Comparison of ENCODE assay signal across 8 cellular contexts in the genomic region with DNA sequence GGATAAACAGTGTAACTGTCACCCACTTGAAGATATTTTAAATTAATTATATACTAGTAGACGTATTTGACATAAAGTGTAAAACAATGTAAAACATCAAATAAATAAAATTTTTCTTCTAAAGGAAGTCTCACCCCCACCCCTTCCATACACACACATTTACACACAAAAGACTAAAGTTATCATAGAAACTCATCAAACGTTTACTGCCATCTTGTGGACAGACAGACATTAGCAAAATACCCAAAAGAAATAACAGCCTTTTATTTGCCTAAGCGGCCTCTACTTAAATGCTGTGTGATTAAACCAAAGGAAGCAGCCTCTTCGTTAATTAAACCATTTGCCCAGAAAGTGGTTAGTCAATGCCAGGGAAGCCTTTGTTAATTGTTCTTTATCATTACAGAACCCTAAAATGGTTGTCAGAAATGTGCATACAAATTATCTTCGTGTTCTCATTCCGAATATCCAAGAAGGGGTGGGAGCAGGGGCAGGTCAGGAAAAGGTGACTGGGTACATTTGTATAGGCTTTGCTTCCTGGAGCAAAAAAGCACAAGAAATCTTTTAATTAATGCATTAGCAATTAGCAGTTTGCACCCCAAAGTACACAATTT.
DNase-seq lines count a peak whose midpoint lies in the region; ATAC-seq and TF ChIP-seq lines count a peak whose summit lies in the region.

No MANE protein-coding gene starts in this region.

- H3K27ac Mint-ChIP-seq in effector memory CD8-positive, alpha-beta T cell: no peak overlapping the region

- POLR2A ChIA-PET in HEK293T (lab: Yijun Ruan, JAX): no interaction called here

- no peaks in the 10 kb centered on the region for H3K4me1 Mint-ChIP-seq in effector memory CD8-positive, alpha-beta T cell (ENCODE audit: low read depth in 2 of 2)

- no peak overlapping the region for H3K4me3 Mint-ChIP-seq in effector memory CD8-positive, alpha-beta T cell

- H3K36me3 Mint-ChIP-seq in effector memory CD8-positive, alpha-beta T cell (ENCODE audit: insufficient read depth): no peaks in the 10 kb centered on the region

- H3K9me3 Mint-ChIP-seq in effector memory CD8-positive, alpha-beta T cell: no peaks in the 10 kb centered on the region

- DNase-seq in DMS 273 treated with DMSO at 0.1 percent for 48 hours (lab: John Stamatoyannopoulos, UW) (peak; percentile 36), HEK293T (ENCODE audit: extremely low spot score) (peak; percentile 49), NCI-H774 (lab: John Stamatoyannopoulos, UW) (peak; percentile 70), lung microvascular endothelial cell (ENCODE audit: low read depth in 2 of 2) (peak; percentile 77 to 81), cerebellar nuclear complex (lab: John Stamatoyannopoulos, UW) (no peak)
- DNase-seq in central memory CD4-positive, alpha-beta T cell: peak; percentile 27
- no peak for DNase-seq in effector memory CD8-positive, alpha-beta T cell
- DNase-seq in activated T-cell treated with anti-CD3 and anti-CD28 coated beads, Interleukin-2, amount 50 U/mL, for 48 hours: no peak

- ATAC-seq in effector memory CD8-positive, alpha-beta T cell (replicated peaks): no peak

- CTCF ChIA-PET in HEK293T (lab: Yijun Ruan, JAX): interaction anchor here (1.3 to 2.0 kb wide), 2 partner anchors 659 to 660 kb away, joined by 5 to 18 read pairs; partner anchors contain the start of gene SAMD5

- no peaks in the 10 kb centered on the region for H3K27me3 Mint-ChIP-seq in effector memory CD8-positive, alpha-beta T cell

TF ChIP-seq in HEK293T, 16 proteins besides CTCF, POLR2A, EP300 and RAD21:
- no peak for TF ChIP-seq FOXM1 (IDR thresholded peaks at IDR 0.05; ENCODE audit: borderline replicate concordance)

Comparison
In these comparisons a context has a peak if more than half of its experiments do, and no peak if none do; other contexts are left out.
1. DNase-seq: peak in DMS 273 treated with DMSO at 0.1 percent for 48 hours (single experiment), HEK293T (single experiment), NCI-H774 (single experiment), central memory CD4-positive, alpha-beta T cell (single experiment) and lung microvascular endothelial cell (2 of 2); none in effector memory CD8-positive, alpha-beta T cell (0 of 3), cerebellar nuclear complex (0 of 2) and activated T-cell treated with anti-CD3 and anti-CD28 coated beads, Interleukin-2, amount 50 U/mL, for 48 hours (0 of 2).